Comparison of ENCODE assay signal across 26 cellular contexts in the genomic region with DNA sequence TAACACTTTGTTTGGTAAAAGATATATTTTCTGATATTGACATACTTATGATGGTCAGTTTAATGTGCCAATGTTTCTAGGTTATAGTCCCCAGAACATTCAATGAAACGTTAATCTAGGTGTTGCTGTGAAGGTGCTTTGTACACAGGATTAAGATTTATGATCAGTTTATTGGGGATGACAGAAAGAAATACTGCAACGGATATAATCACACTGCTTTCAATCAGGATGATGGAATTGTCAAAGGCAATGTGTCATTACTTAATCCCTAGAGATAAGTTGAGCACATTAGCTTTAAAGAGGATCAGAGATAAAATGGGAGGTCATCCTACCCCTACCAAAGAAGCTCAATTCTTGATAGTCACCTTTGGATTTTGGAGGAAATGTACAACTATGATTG. TPM values are rescaled to one million over a fixed set of nuclear protein-coding genes. Genes with fewer than 3 reads are reported as not detected.
DNase-seq lines count a peak whose midpoint lies in the region; FAIRE-seq and TF ChIP-seq lines count a peak whose summit lies in the region.
"Had no signal": no experiment of that assay in that cellular context is flagged by ENCODE, and none has a peak within 500 bp of the region (broad histone marks: within the 10 kb centered on the region; RNA-seq: fewer than 3 reads in every experiment).

No MANE protein-coding gene starts in this region.

- no peaks in the 10 kb centered on the region for H3K79me2 ChIP-seq in endothelial cell of umbilical vein (ENCODE audit: control insufficient read depth, insufficient read depth, low read length)

- no peak overlapping the region for H3K4me3 Mint-ChIP-seq in endodermal cell
- H3K4me3 Mint-ChIP-seq: CD14-positive monocyte; CD4-positive, alpha-beta memory T cell; CD4-positive, CD25-positive, alpha-beta regulatory T cell; CD8-positive, alpha-beta memory T cell had no signal

- no peak overlapping the region for H3K9ac ChIP-seq in endothelial cell of umbilical vein (replicated peaks; ENCODE audit: extremely low read depth, insufficient read depth, low read length)
- no peak overlapping the region for H3K9ac ChIP-seq in endodermal cell (ENCODE audit: extremely low read depth, low read length, poor library complexity, severe bottlenecking)
- H3K9ac ChIP-seq: BLaER1 had no signal

- no peak overlapping the region for H2AFZ ChIP-seq in endothelial cell of umbilical vein (ENCODE audit: low read depth, low read length)

- H3K9me1 ChIP-seq in endothelial cell of umbilical vein (replicated peaks; ENCODE audit: control insufficient read depth, extremely low read depth, insufficient read depth, low read length) = no peaks in the 10 kb centered on the region

- H3K36me3 ChIP-seq in endothelial cell of umbilical vein (ENCODE audit: control insufficient read depth in 2 of 2, extremely low read depth in 1 of 2, insufficient read depth in 2 of 2, low read length in 2 of 2) (no peaks in the 10 kb centered on the region), endodermal cell (ENCODE audit: control insufficient read depth, insufficient read depth, low read length) (no peaks in the 10 kb centered on the region)
- H3K36me3 ChIP-seq: BE2C, BLaER1 had no signal

- H3K9me3 ChIP-seq in endothelial cell of umbilical vein (replicated peaks; ENCODE audit: control insufficient read depth, insufficient read depth, low read length) (no peaks in the 10 kb centered on the region), endodermal cell (ENCODE audit: control insufficient read depth, low read length) (no peaks in the 10 kb centered on the region)
- H3K9me3 ChIP-seq: BE2C had no signal

- peak; percentile 29 for DNase-seq in NCI-H82 treated with DMSO at 0.1 percent for 48 hours (lab: John Stamatoyannopoulos, UW; ENCODE audit: unreplicated experiment)
- no peak for DNase-seq in endothelial cell of umbilical vein (ENCODE audit: low read depth, low spot score)
- no peak for DNase-seq in endodermal cell
- DNase-seq in EL = no peak
- DNase-seq: 8988T; ACHN; BE2C; C1 segment of cervical spinal cord; CD4-positive, alpha-beta memory T cell; CD8-positive, alpha-beta memory T cell; COR-L47; DMS 273 treated with DMSO at 0.1 percent for 48 hours; DMS153; DMS53; DND-41; GF-D8 had no signal

- no peaks in the 10 kb centered on the region for H3K36me3 Mint-ChIP-seq in endodermal cell (ENCODE audit: low read depth)
- H3K36me3 Mint-ChIP-seq: CD4-positive, alpha-beta memory T cell had no signal

- H3K4me2 ChIP-seq in endothelial cell of umbilical vein (ENCODE audit: insufficient read depth, low read length) = no peak overlapping the region
- H3K4me2 ChIP-seq: BLaER1 had no signal

- dilution Hi-C loops in endothelial cell of umbilical vein (cut with MboI; ENCODE audit: extremely low pct_ligation_motif_present, low sequenced_read_pairs) = no loop called here

- H3K27me3 Mint-ChIP-seq in endodermal cell (ENCODE audit: insufficient read depth) = peaks cover 30% of the 10 kb centered on the region

- no peaks in the 10 kb centered on the region for H3K4me1 Mint-ChIP-seq in endodermal cell
- H3K4me1 Mint-ChIP-seq: CD4-positive, alpha-beta memory T cell; CD8-positive, alpha-beta memory T cell had no signal

- WGBS in endodermal cell (ENCODE audit: insufficient coverage in 1 of 2, insufficient read length in 1 of 2), 2 experiments = 35 to 45% methylated on average over 2 of the region's 2 CpGs

- no peak for TF ChIP-seq POLR2A in endothelial cell of umbilical vein (IDR thresholded peaks at IDR 0.05; ENCODE audit: low read depth, low read length)

- POLR2A ChIA-PET in endothelial cell of umbilical vein (lab: Charles Lee) = no interaction called here

- CTCF ChIA-PET in endothelial cell of umbilical vein (lab: Charles Lee) = interaction anchor here (1.0 to 3.3 kb wide), 2 partner anchors 9 to 41 kb away, joined by 3 to 19 read pairs; no protein-coding TSS in a partner anchor

- TF ChIP-seq CTCF in endothelial cell of umbilical vein (IDR thresholded peaks at IDR 0.05; ENCODE audit: extremely low read depth in 1 of 2, insufficient read depth in 1 of 2, low read depth in 1 of 2, low read length in 2 of 2) (no peak), endodermal cell (conservative IDR thresholded peaks at IDR 0.05) (no peak)

- no peak overlapping the region for H3K4me3 ChIP-seq in endothelial cell of umbilical vein (replicated peaks in 1 of 3; ENCODE audit: insufficient read depth in 1 of 3, low read depth in 1 of 3, low read length in 3 of 3)
- H3K4me3 ChIP-seq in endodermal cell (ENCODE audit: low read length) = no peak overlapping the region
- H3K4me3 ChIP-seq: BLaER1 had no signal

- H3K4me1 ChIP-seq in endothelial cell of umbilical vein (ENCODE audit: control insufficient read depth, extremely low read depth, insufficient read depth, low read length) (no peaks in the 10 kb centered on the region), endodermal cell (ENCODE audit: control insufficient read depth, insufficient read depth, low read length) (no peaks in the 10 kb centered on the region)
- H3K4me1 ChIP-seq: BE2C, BLaER1 had no signal

- peaks cover 0 to 4% of the 10 kb centered on the region in 2 experiments for H3K27me3 ChIP-seq in endothelial cell of umbilical vein (ENCODE audit: control insufficient read depth in 2 of 2, insufficient read depth in 2 of 2, low read length in 2 of 2)
- H3K27me3 ChIP-seq in endodermal cell (ENCODE audit: control insufficient read depth, insufficient read depth, low read length, poor library complexity, severe bottlenecking) = peaks cover 23% of the 10 kb centered on the region
- H3K27me3 ChIP-seq: BLaER1 had no signal

- no peak overlapping the region for H3K27ac Mint-ChIP-seq in endodermal cell
- H3K27ac Mint-ChIP-seq: CD14-positive monocyte; CD4-positive, alpha-beta memory T cell; CD4-positive, CD25-positive, alpha-beta regulatory T cell; CD8-positive, alpha-beta memory T cell had no signal

- BruUV-seq in endothelial cell of umbilical vein (replicated peaks; lab: Mats Ljungman, UMichigan) = no TSS peak

- H3K9me3 Mint-ChIP-seq in endodermal cell = peaks cover 6% of the 10 kb centered on the region
- H3K9me3 Mint-ChIP-seq: CD8-positive, alpha-beta memory T cell had no signal

- no peaks in the 10 kb centered on the region for H4K20me1 ChIP-seq in endothelial cell of umbilical vein (replicated peaks; ENCODE audit: control insufficient read depth, extremely low read depth, insufficient read depth, low read length)
- H4K20me1 ChIP-seq: BLaER1 had no signal

- intact Hi-C loops in endothelial cell of umbilical vein (cut with micrococcal nuclease) = no loop called here

- FAIRE-seq in endothelial cell of umbilical vein (lab: Jason Lieb, UNC) = no peak
- FAIRE-seq: A204.1, G401.6, GM12891, GM19239 had no signal

- no peak overlapping the region for H3K27ac ChIP-seq in endothelial cell of umbilical vein (ENCODE audit: insufficient read depth, low read depth, low read length)
- no peak overlapping the region for H3K27ac ChIP-seq in endodermal cell (ENCODE audit: low read depth, low read length)
- H3K27ac ChIP-seq: BLaER1 had no signal

RNA-seq across cellular contexts. Expression of a gene that starts 12.4 kb away (rescaled TPM):
- not detected in 2 replicates for total RNA-seq in endothelial cell of umbilical vein
- polyA plus RNA-seq in endothelial cell of umbilical vein = not detected in 2 replicates
- not detected in 2 replicates for polyA plus RNA-seq in endothelial cell of umbilical vein (2011; cell fraction: cytosol; rRNA removed)
- not detected in 2 replicates for polyA plus RNA-seq in endothelial cell of umbilical vein (2011; cell fraction: nucleus; rRNA removed)
- polyA plus RNA-seq in endothelial cell of umbilical vein (2012) = not detected in 2 replicates
- polyA minus RNA-seq in endothelial cell of umbilical vein = not detected in 2 replicates
- polyA minus RNA-seq in endothelial cell of umbilical vein (2011; cell fraction: cytosol; rRNA and poly(A)+ RNA removed) = not detected
- not detected in 2 replicates for polyA minus RNA-seq in endothelial cell of umbilical vein (2011; cell fraction: nucleus; rRNA and poly(A)+ RNA removed)
- total RNA-seq in endodermal cell = not detected
- polyA plus RNA-seq in endodermal cell (2013, experiment 1 of 2) = not detected
- polyA plus RNA-seq in endodermal cell (2013, experiment 2 of 2) = not detected
- total RNA-seq: A673; CD4-positive, alpha-beta memory T cell; CD4-positive, CD25-positive, alpha-beta regulatory T cell; Daoy had no signal
- polyA plus RNA-seq: AG04450; CD4-positive, alpha-beta memory T cell had no signal

RNA-seq across cellular contexts. Expression of a gene that starts 17.5 kb away (rescaled TPM):
- not detected in 2 replicates for total RNA-seq in endothelial cell of umbilical vein
- polyA plus RNA-seq in endothelial cell of umbilical vein = not detected in 2 replicates
- polyA plus RNA-seq in endothelial cell of umbilical vein (2011; cell fraction: cytosol; rRNA removed) = not detected in 2 replicates
- not detected in 2 replicates for polyA plus RNA-seq in endothelial cell of umbilical vein (2011; cell fraction: nucleus; rRNA removed)
- not detected in 2 replicates for polyA plus RNA-seq in endothelial cell of umbilical vein (2012)
- not detected in 2 replicates for polyA minus RNA-seq in endothelial cell of umbilical vein
- not detected for polyA minus RNA-seq in endothelial cell of umbilical vein (2011; cell fraction: cytosol; rRNA and poly(A)+ RNA removed)
- not detected in 2 replicates for polyA minus RNA-seq in endothelial cell of umbilical vein (2011; cell fraction: nucleus; rRNA and poly(A)+ RNA removed)
- under 1 TPM in 1 of 2 donors, not detected in 1; 0.26 TPM for total RNA-seq in endodermal cell
- not detected for polyA plus RNA-seq in endodermal cell (2013, experiment 1 of 2)
- not detected for polyA plus RNA-seq in endodermal cell (2013, experiment 2 of 2)
- total RNA-seq: A673; CD4-positive, alpha-beta memory T cell; CD4-positive, CD25-positive, alpha-beta regulatory T cell; CD8-positive, alpha-beta memory T cell; Daoy had no signal
- polyA plus RNA-seq: AG04450; CD14-positive monocyte; CD4-positive, CD25-positive, alpha-beta regulatory T cell; CD8-positive, alpha-beta memory T cell had no signal

RNA-seq across cellular contexts. Expression of a gene that starts 35.6 kb away (rescaled TPM):
- total RNA-seq in endothelial cell of umbilical vein = not detected in 2 replicates
- polyA plus RNA-seq in endothelial cell of umbilical vein = not detected in 2 replicates
- not detected in 2 replicates for polyA plus RNA-seq in endothelial cell of umbilical vein (2011; cell fraction: cytosol; rRNA removed)
- polyA plus RNA-seq in endothelial cell of umbilical vein (2011; cell fraction: nucleus; rRNA removed) = not detected in 2 replicates
- not detected in 2 replicates for polyA plus RNA-seq in endothelial cell of umbilical vein (2012)
- polyA minus RNA-seq in endothelial cell of umbilical vein = not detected in 2 replicates
- not detected for polyA minus RNA-seq in endothelial cell of umbilical vein (2011; cell fraction: cytosol; rRNA and poly(A)+ RNA removed)
- polyA minus RNA-seq in endothelial cell of umbilical vein (2011; cell fraction: nucleus; rRNA and poly(A)+ RNA removed) = not detected in 2 replicates
- total RNA-seq in endodermal cell = not detected
- polyA plus RNA-seq in endodermal cell (2013, experiment 1 of 2) = not detected
- polyA plus RNA-seq in endodermal cell (2013, experiment 2 of 2) = not detected
- total RNA-seq: A673; CD4-positive, alpha-beta memory T cell; CD4-positive, CD25-positive, alpha-beta regulatory T cell; CD8-positive, alpha-beta memory T cell; Daoy had no signal
- polyA plus RNA-seq: AG04450; CD14-positive monocyte; CD4-positive, alpha-beta memory T cell; CD4-positive, CD25-positive, alpha-beta regulatory T cell; CD8-positive, alpha-beta memory T cell had no signal

RNA-seq across cellular contexts. Expression of a gene that starts 55.7 kb away (rescaled TPM):
- total RNA-seq in endothelial cell of umbilical vein (not detected in 2 replicates), endodermal cell (not detected)
- polyA plus RNA-seq in endothelial cell of umbilical vein = not detected in 2 replicates
- not detected in 2 replicates for polyA plus RNA-seq in endothelial cell of umbilical vein (2011; cell fraction: cytosol; rRNA removed)
- not detected in 2 replicates for polyA plus RNA-seq in endothelial cell of umbilical vein (2011; cell fraction: nucleus; rRNA removed)
- not detected in 2 replicates for polyA plus RNA-seq in endothelial cell of umbilical vein (2012)
- polyA minus RNA-seq in endothelial cell of umbilical vein = not detected in 2 replicates
- not detected for polyA minus RNA-seq in endothelial cell of umbilical vein (2011; cell fraction: cytosol; rRNA and poly(A)+ RNA removed)
- polyA minus RNA-seq in endothelial cell of umbilical vein (2011; cell fraction: nucleus; rRNA and poly(A)+ RNA removed) = not detected in 2 replicates
- not detected for polyA plus RNA-seq in endodermal cell (2013, experiment 1 of 2)
- polyA plus RNA-seq in endodermal cell (2013, experiment 2 of 2) = not detected
- total RNA-seq: A673; CD4-positive, alpha-beta memory T cell; CD4-positive, CD25-positive, alpha-beta regulatory T cell; CD8-positive, alpha-beta memory T cell; Daoy had no signal
- polyA plus RNA-seq: AG04450; CD14-positive monocyte; CD4-positive, alpha-beta memory T cell; CD4-positive, CD25-positive, alpha-beta regulatory T cell; CD8-positive, alpha-beta memory T cell had no signal

RNA-seq across cellular contexts. Expression of a gene that starts 57.1 kb away (rescaled TPM):
- total RNA-seq in endothelial cell of umbilical vein (16.5 and 21.4 TPM in 2 replicates), endodermal cell (10 to 100 TPM; 10.8 to 11.3 TPM)
- 3.8 and 4.9 TPM in 2 replicates for polyA plus RNA-seq in endothelial cell of umbilical vein
- polyA plus RNA-seq in endothelial cell of umbilical vein (2011; cell fraction: cytosol; rRNA removed) = 5.2 and 5.9 TPM in 2 replicates
- polyA plus RNA-seq in endothelial cell of umbilical vein (2011; cell fraction: nucleus; rRNA removed) = 24.7 and 27.6 TPM in 2 replicates
- 22.4 and 31.8 TPM in 2 replicates for polyA plus RNA-seq in endothelial cell of umbilical vein (2012)
- polyA minus RNA-seq in endothelial cell of umbilical vein = 12.6 and 18.0 TPM in 2 replicates
- 3.1 TPM for polyA minus RNA-seq in endothelial cell of umbilical vein (2011; cell fraction: cytosol; rRNA and poly(A)+ RNA removed)
- 19.1 and 27.7 TPM in 2 replicates for polyA minus RNA-seq in endothelial cell of umbilical vein (2011; cell fraction: nucleus; rRNA and poly(A)+ RNA removed)
- polyA plus RNA-seq in endodermal cell (2013, experiment 1 of 2) = 5.8 TPM
- 6.8 TPM for polyA plus RNA-seq in endodermal cell (2013, experiment 2 of 2)
